Comparison of ENCODE assay signal across 6 cellular contexts in genomic region chr14:99025418-99025817, GRCh38.
"Had no signal": no experiment of that assay in that cellular context is flagged by ENCODE, and none has a peak within 500 bp of the region (broad histone marks: within the 10 kb centered on the region; RNA-seq: fewer than 3 reads in every experiment).

No MANE protein-coding gene starts in this region.

- ATAC-seq: K562 had no signal

- H3K4me1 ChIP-seq: HAP-1 had no signal

- H3K4me3 ChIP-seq: GM23248, HAP-1, K562 had no signal

- H3K36me3 ChIP-seq: HAP-1 had no signal

- H3K9me3 ChIP-seq: HAP-1 had no signal

- H3K27ac ChIP-seq: GM23248 had no signal

- DNase-seq: GM23248, GOT3, H7, IMR-90 had no signal
